In the genomic region with DNA sequence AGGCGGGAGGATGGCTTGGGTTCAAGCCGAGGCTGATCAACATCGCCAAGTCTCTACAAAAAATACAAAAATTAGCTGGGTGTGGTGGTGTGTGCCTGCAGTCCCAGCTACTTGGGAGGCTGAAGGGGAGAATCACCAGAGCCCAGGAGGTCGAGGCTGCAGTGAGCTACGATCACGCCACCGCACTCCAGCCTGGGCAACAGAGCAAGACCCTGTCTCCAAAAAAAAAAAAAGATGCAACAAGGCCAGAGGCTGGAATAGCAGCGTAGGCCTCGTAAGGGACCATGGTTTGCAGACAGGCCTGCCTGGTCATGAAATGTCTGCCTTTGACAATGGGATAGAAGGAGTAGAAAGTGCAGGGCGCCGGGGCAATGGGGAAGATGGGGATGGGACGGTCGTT, we compare ENCODE assay signal across 15 cellular contexts. TPM values are rescaled to one million over a fixed set of nuclear protein-coding genes. Genes with fewer than 3 reads are reported as not detected.
"Had no signal": no experiment of that assay in that cellular context is flagged by ENCODE, and none has a peak within 500 bp of the region (broad histone marks: within the 10 kb centered on the region; RNA-seq: fewer than 3 reads in every experiment).

No MANE protein-coding gene starts in this region.

- H3K4me1 Mint-ChIP-seq: central memory CD8-positive, alpha-beta T cell; stimulated activated effector memory CD8-positive, alpha-beta T cell treated with anti-CD3 and anti-CD28 coated beads, Interleukin-12 subunit alpha, Interleukin-12 subunit beta, amount 100 ng/mL, for 72 hours had no signal

- H3K36me3 Mint-ChIP-seq: naive B cell; stimulated activated effector memory CD8-positive, alpha-beta T cell treated with anti-CD3 and anti-CD28 coated beads, Interleukin-12 subunit alpha, Interleukin-12 subunit beta, amount 100 ng/mL, for 72 hours had no signal

- H3K27ac Mint-ChIP-seq: naive B cell; stimulated activated effector memory CD8-positive, alpha-beta T cell treated with anti-CD3 and anti-CD28 coated beads, Interleukin-12 subunit alpha, Interleukin-12 subunit beta, amount 100 ng/mL, for 72 hours; stimulated activated naive CD8-positive, alpha-beta T cell treated with anti-CD3 and anti-CD28 coated beads, Interleukin-15, Interleukin-2, amounts not matched to agents 100 ng/mL and 50 ng/mL, for 24 hours had no signal

- H3K4me1 ChIP-seq: left lung, tibial artery had no signal

- H3K4me3 Mint-ChIP-seq: central memory CD8-positive, alpha-beta T cell; naive B cell; nephron progenitor cell; stimulated activated effector memory CD8-positive, alpha-beta T cell treated with anti-CD3 and anti-CD28 coated beads, Interleukin-12 subunit alpha, Interleukin-12 subunit beta, amount 100 ng/mL, for 72 hours; stimulated activated naive CD8-positive, alpha-beta T cell treated with anti-CD3 and anti-CD28 coated beads, Interleukin-15, Interleukin-2, amounts not matched to agents 100 ng/mL and 50 ng/mL, for 24 hours had no signal

- H3K9me3 ChIP-seq: left lung, right atrium auricular region, tibial artery had no signal

- DNase-seq: effector memory CD4-positive, alpha-beta T cell; islet precursor cell; left lung; naive B cell; nephron progenitor cell; stimulated activated CD4-positive, alpha-beta T cell treated with anti-CD3 and anti-CD28 coated beads, Interleukin-4, amount 100 ng/mL, for 1 hour; stimulated activated CD8-positive, alpha-beta memory T cell treated with anti-CD3 and anti-CD28 coated beads, Interleukin-4, amount 100 ng/mL, for 48 hours; tibial artery had no signal

- H3K4me3 ChIP-seq: left lung, lung, right atrium auricular region, tibial artery had no signal

- H3K27me3 ChIP-seq: left lung, right atrium auricular region, tibial artery had no signal

- ATAC-seq: esophagus mucosa; stimulated activated effector memory CD8-positive, alpha-beta T cell treated with anti-CD3 and anti-CD28 coated beads, Interleukin-12 subunit alpha, Interleukin-12 subunit beta, amount 100 ng/mL, for 72 hours had no signal

- H3K36me3 ChIP-seq: left lung, right atrium auricular region, tibial artery had no signal

- H3K27ac ChIP-seq: tibial artery had no signal

- H3K9me3 Mint-ChIP-seq: central memory CD8-positive, alpha-beta T cell; naive B cell; nephron progenitor cell; stimulated activated effector memory CD8-positive, alpha-beta T cell treated with anti-CD3 and anti-CD28 coated beads, Interleukin-12 subunit alpha, Interleukin-12 subunit beta, amount 100 ng/mL, for 72 hours; stimulated activated naive CD8-positive, alpha-beta T cell treated with anti-CD3 and anti-CD28 coated beads, Interleukin-15, Interleukin-2, amounts not matched to agents 100 ng/mL and 50 ng/mL, for 24 hours had no signal

RNA-seq across cellular contexts. Expression of a gene that starts 20.0 kb away (rescaled TPM):
- total RNA-seq: esophagus mucosa, glomerular endothelial cell had no signal
